8 cellular contexts compared by ENCODE assay signal in the genomic region with DNA sequence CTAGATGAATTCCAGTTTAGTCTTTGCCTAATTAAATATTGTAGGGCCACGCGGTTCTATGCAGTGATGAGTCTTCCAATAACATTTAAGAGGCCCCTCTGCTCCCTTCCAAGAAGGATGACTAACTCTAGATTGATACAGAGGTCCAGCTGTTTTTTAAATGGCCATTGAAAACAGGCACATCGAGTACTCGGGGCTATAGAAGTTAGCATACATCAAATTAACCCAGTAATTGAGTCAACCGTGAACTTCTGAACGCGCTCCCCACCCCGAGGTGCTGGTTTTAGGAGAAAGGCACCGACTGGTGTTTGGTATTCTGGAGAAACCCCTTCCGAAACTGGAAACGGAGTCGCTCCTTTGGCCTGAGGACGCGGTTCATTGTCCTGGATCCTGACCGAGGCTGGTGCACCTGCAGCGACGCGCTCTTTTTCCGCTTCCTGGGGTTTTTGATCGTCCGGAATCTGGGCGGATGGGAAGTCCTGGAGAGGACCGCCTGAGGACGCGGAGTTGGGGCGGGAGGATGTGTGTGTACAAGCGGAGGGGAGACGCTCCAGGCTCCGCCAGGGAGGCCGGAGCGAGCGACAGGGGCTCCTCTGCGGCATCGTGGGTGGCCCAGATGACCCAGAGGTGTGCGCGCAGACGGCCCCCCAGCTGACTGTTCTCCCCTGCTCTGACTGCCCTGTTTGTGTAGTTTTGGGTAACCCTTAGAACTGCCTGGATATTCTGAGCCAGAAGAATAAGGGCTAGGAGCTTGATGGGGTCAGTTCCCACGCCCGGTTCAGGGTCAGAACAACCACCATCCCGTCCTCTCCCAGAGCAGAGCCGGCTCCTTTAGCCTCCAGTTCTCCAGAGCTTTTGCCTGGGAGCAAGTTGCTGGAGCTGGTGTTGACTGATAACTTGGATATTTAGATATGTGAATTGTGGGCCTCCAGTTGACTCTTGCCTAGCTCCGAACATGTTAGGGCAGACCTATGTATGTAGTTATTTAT. TPM values are rescaled to one million over a fixed set of nuclear protein-coding genes. Genes with fewer than 3 reads are reported as not detected.
A peak's percentile ranks its signal among the peaks of the same experiment; 100 is the strongest.
DNase-seq lines count a peak whose midpoint lies in the region; ATAC-seq and TF ChIP-seq lines count a peak whose summit lies in the region.

No MANE protein-coding gene starts in this region.

- no peaks in the 10 kb centered on the region for H3K36me3 ChIP-seq in fibroblast of lung (ENCODE audit: control insufficient read depth, insufficient read depth, low read length)

- no peaks in the 10 kb centered on the region for H3K79me2 ChIP-seq in fibroblast of lung (ENCODE audit: control insufficient read depth, insufficient read depth, low read length)

- peak overlapping the region; percentile 16 for H3K9ac ChIP-seq in fibroblast of lung (ENCODE audit: insufficient read depth, low read length)

- in situ Hi-C loops in GM13977 (cut with MboI; ENCODE audit: low pct_unique_long_range_greater_than_20kb, low sequenced_read_pairs, unreplicated experiment): no loop called here

- H3K4me2 ChIP-seq in fibroblast of lung (ENCODE audit: extremely low read depth, insufficient read depth, low read length): peak overlapping the region; percentile 79

- peak overlapping the region; percentile 31 for H3K27ac Mint-ChIP-seq in stimulated activated naive CD8-positive, alpha-beta T cell treated with anti-CD3 and anti-CD28 coated beads, Interleukin-15, Interleukin-2, amounts not matched to agents 100 ng/mL and 50 ng/mL, for 24 hours

- TF ChIP-seq CTCF in GM13977 (IDR thresholded peaks at IDR 0.05; ENCODE audit: extremely low read depth, insufficient read depth, missing control alignments): no peak
- TF ChIP-seq CTCF in fibroblast of lung (conservative IDR thresholded peaks at IDR 0.05 in 1 of 2, IDR thresholded peaks at IDR 0.05 in 1 of 2; ENCODE audit: low read depth in 1 of 2, low read length in 2 of 2): no peak

- H3K27me3 ChIP-seq in fibroblast of lung (ENCODE audit: control insufficient read depth, insufficient read depth, low read length): no peaks in the 10 kb centered on the region

- H3K4me3 ChIP-seq in fibroblast of lung (replicated peaks in 1 of 4; ENCODE audit: control extremely low read depth in 1 of 4, insufficient read depth in 1 of 4, low read depth in 3 of 4, low read length in 4 of 4): peak overlapping the region; percentile 48 to 73 (median 72)

- H3K27ac ChIP-seq in fibroblast of lung (ENCODE audit: insufficient read depth, low read length): no peak overlapping the region

- H4K20me1 ChIP-seq in fibroblast of lung (ENCODE audit: control insufficient read depth, extremely low read depth, insufficient read depth, low read length): no peaks in the 10 kb centered on the region

- peak overlapping the region; percentile 92 for H3K4me3 Mint-ChIP-seq in activated T-cell treated with anti-CD3 and anti-CD28 coated beads, Interleukin-2, amount 50 U/mL, for 4 hours
- H3K4me3 Mint-ChIP-seq in stimulated activated naive CD8-positive, alpha-beta T cell treated with anti-CD3 and anti-CD28 coated beads, Interleukin-15, Interleukin-2, amounts not matched to agents 100 ng/mL and 50 ng/mL, for 24 hours: peak overlapping the region; percentile 88

- H3K4me1 ChIP-seq in fibroblast of lung (ENCODE audit: control insufficient read depth, extremely low read depth, insufficient read depth, low read length): no peaks in the 10 kb centered on the region

- H3K9me3 ChIP-seq in fibroblast of lung (ENCODE audit: control insufficient read depth, insufficient read depth, low read depth, low read length): no peaks in the 10 kb centered on the region

- peak overlapping the region; percentile 78 for H2AFZ ChIP-seq in fibroblast of lung (ENCODE audit: low read length)

- H3K36me3 Mint-ChIP-seq in activated T-cell treated with anti-CD3 and anti-CD28 coated beads, Interleukin-2, amount 50 U/mL, for 4 hours (ENCODE audit: insufficient read depth): no peaks in the 10 kb centered on the region
- no peaks in the 10 kb centered on the region for H3K36me3 Mint-ChIP-seq in stimulated activated naive CD8-positive, alpha-beta T cell treated with anti-CD3 and anti-CD28 coated beads, Interleukin-15, Interleukin-2, amounts not matched to agents 100 ng/mL and 50 ng/mL, for 24 hours (ENCODE audit: low read depth)

- DNase-seq in GM13977 (ENCODE audit: low spot score): peak; percentile 42
- DNase-seq in NCI-H2196 (lab: John Stamatoyannopoulos, UW; ENCODE audit: unreplicated experiment): peak; percentile 68
- peak; percentile 5 for DNase-seq in activated T-cell treated with anti-CD3 and anti-CD28 coated beads, Interleukin-2, amount 50 U/mL, for 4 hours
- peak; percentile 60 for DNase-seq in fibroblast of lung (ENCODE audit: low read depth in 2 of 2)
- DNase-seq in myocyte (ENCODE audit: low read depth): peak; percentile 46
- DNase-seq in D341Med (ENCODE audit: low spot score): no peak

- H3K4me1 Mint-ChIP-seq in activated T-cell treated with anti-CD3 and anti-CD28 coated beads, Interleukin-2, amount 50 U/mL, for 4 hours (ENCODE audit: low read depth): peaks cover 13% of the 10 kb centered on the region
- peaks cover 6% of the 10 kb centered on the region for H3K4me1 Mint-ChIP-seq in stimulated activated naive CD8-positive, alpha-beta T cell treated with anti-CD3 and anti-CD28 coated beads, Interleukin-15, Interleukin-2, amounts not matched to agents 100 ng/mL and 50 ng/mL, for 24 hours (ENCODE audit: low read depth)

- ATAC-seq in HG02840 (IDR thresholded peaks at IDR 0.05; ENCODE audit: low FRiP score, unreplicated experiment): peak; percentile 23
- peak; percentile 50 to 51 for ATAC-seq in activated T-cell treated with anti-CD3 and anti-CD28 coated beads, Interleukin-2, amount 50 U/mL, for 4 hours

- no peaks in the 10 kb centered on the region for H3K27me3 Mint-ChIP-seq in activated T-cell treated with anti-CD3 and anti-CD28 coated beads, Interleukin-2, amount 50 U/mL, for 4 hours (ENCODE audit: low read depth)
- H3K27me3 Mint-ChIP-seq in stimulated activated naive CD8-positive, alpha-beta T cell treated with anti-CD3 and anti-CD28 coated beads, Interleukin-15, Interleukin-2, amounts not matched to agents 100 ng/mL and 50 ng/mL, for 24 hours: no peaks in the 10 kb centered on the region

- no peaks in the 10 kb centered on the region for H3K9me3 Mint-ChIP-seq in activated T-cell treated with anti-CD3 and anti-CD28 coated beads, Interleukin-2, amount 50 U/mL, for 4 hours
- no peaks in the 10 kb centered on the region for H3K9me3 Mint-ChIP-seq in stimulated activated naive CD8-positive, alpha-beta T cell treated with anti-CD3 and anti-CD28 coated beads, Interleukin-15, Interleukin-2, amounts not matched to agents 100 ng/mL and 50 ng/mL, for 24 hours

RNA-seq across cellular contexts. Expression of a gene that starts 0.7 kb away (rescaled TPM):
- total RNA-seq in activated T-cell treated with anti-CD3 and anti-CD28 coated beads, Interleukin-2, amount 50 U/mL, for 4 hours: 1 to 10 TPM; 3.9 to 5.6 (median 4.1) TPM
- 3.3 and 5.1 TPM in 2 replicates for total RNA-seq in fibroblast of lung
- 1.1 and 1.5 TPM in 2 replicates for polyA plus RNA-seq in fibroblast of lung
- polyA plus RNA-seq in fibroblast of lung (2012): 0.76 and 0.91 TPM in 2 replicates
- 0.07 TPM in 1 of 2 replicates, not detected in the other for polyA minus RNA-seq in fibroblast of lung (ENCODE audit: low replicate concordance)
- total RNA-seq in myocyte: 1.8 and 2.9 TPM in 2 replicates
- 0.59 TPM for polyA plus RNA-seq in myocyte (2012)

RNA-seq across cellular contexts. Expression of a gene that starts 29.3 kb away (rescaled TPM):
- total RNA-seq in activated T-cell treated with anti-CD3 and anti-CD28 coated beads, Interleukin-2, amount 50 U/mL, for 4 hours: under 1 TPM in 1 of 3 donors, not detected in 2; 0.19 TPM
- under 0.01 and 0.17 TPM in 2 replicates for total RNA-seq in fibroblast of lung
- 0.01 TPM in 1 of 2 replicates, not detected in the other for polyA plus RNA-seq in fibroblast of lung
- polyA plus RNA-seq in fibroblast of lung (2012): not detected in 2 replicates
- polyA minus RNA-seq in fibroblast of lung (ENCODE audit: low replicate concordance): not detected in 2 replicates
- total RNA-seq in myocyte: 0.05 TPM in 1 of 2 replicates, not detected in the other
- 0.03 TPM for polyA plus RNA-seq in myocyte (2012)
